ENCODE assay signal across 29 cellular contexts in the genomic region with DNA sequence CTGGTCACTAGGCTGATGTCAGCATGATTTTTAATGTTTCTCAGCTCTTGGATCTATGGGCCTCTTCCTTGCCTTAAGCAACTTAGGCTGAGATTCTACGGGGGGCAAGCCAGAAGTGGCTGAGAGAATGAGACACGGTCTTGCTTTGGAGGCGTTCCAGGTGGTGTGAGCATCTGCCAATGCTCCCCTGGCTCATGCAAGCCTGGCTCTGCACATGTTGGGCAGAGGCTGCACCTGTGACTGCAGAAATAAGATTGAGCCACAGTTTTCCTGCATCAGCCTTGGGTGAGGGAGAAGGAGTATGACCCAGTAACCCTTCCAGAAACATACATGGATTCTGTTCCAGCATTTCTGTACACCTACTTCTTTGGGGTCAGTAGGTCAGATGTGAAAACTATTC. TPM values are rescaled to one million over a fixed set of nuclear protein-coding genes. Genes with fewer than 3 reads are reported as not detected.
DNase-seq lines count a peak whose midpoint lies in the region; FAIRE-seq and TF ChIP-seq lines count a peak whose summit lies in the region.
"Had no signal": no experiment of that assay in that cellular context is flagged by ENCODE, and none has a peak within 500 bp of the region (broad histone marks: within the 10 kb centered on the region; RNA-seq: fewer than 3 reads in every experiment).

No MANE protein-coding gene starts in this region.

- no peaks in the 10 kb centered on the region for H3K9me3 Mint-ChIP-seq in activated CD4-positive, alpha-beta memory T cell treated with anti-CD3 and anti-CD28 coated beads for 36 hours
- H3K9me3 Mint-ChIP-seq: GM23338 had no signal

- POLR2A ChIA-PET in activated CD4-positive, alpha-beta memory T cell treated with anti-CD3 and anti-CD28 coated beads for 36 hours (lab: Charles Lee): no interaction called here

- CTCF ChIA-PET in activated CD4-positive, alpha-beta memory T cell treated with anti-CD3 and anti-CD28 coated beads for 36 hours (lab: Charles Lee): no interaction called here

- H3K36me3 ChIP-seq in bronchial epithelial cell (ENCODE audit: control insufficient read depth, insufficient read depth, low read length) (no peaks in the 10 kb centered on the region), sigmoid colon (no peaks in the 10 kb centered on the region)
- H3K36me3 ChIP-seq: BE2C had no signal

- 55 to 72% methylated on average over 3 of the region's 3 CpGs for WGBS in sigmoid colon, 2 donors

- H3K4me3 ChIP-seq in bronchial epithelial cell (ENCODE audit: low read depth, low read length) (no peak overlapping the region), sigmoid colon (no peak overlapping the region)
- H3K4me3 ChIP-seq: GM12878, GM23338 had no signal

- H3K9me3 ChIP-seq in sigmoid colon: no peaks in the 10 kb centered on the region
- H3K9me3 ChIP-seq: BE2C had no signal

- H3K27me3 Mint-ChIP-seq in activated CD4-positive, alpha-beta memory T cell treated with anti-CD3 and anti-CD28 coated beads for 36 hours: peaks cover 12% of the 10 kb centered on the region

- H3K27ac ChIP-seq in sigmoid colon: peak overlapping the region in 1 of 4 donors; percentile 71

- no peak for TF ChIP-seq CTCF in bronchial epithelial cell (IDR thresholded peaks at IDR 0.05; ENCODE audit: insufficient read depth, low read length, severe bottlenecking)
- no peak for TF ChIP-seq CTCF in sigmoid colon (IDR thresholded peaks at IDR 0.05)

- H3K4me1 Mint-ChIP-seq in activated CD4-positive, alpha-beta memory T cell treated with anti-CD3 and anti-CD28 coated beads for 36 hours (ENCODE audit: low read depth): no peaks in the 10 kb centered on the region

- TF ChIP-seq EP300 in sigmoid colon (IDR thresholded peaks at IDR 0.05): no peak

- TF ChIP-seq POLR2A in sigmoid colon (IDR thresholded peaks at IDR 0.05) (no peak), erythroblast (IDR thresholded peaks at IDR 0.05; ENCODE audit: low read length) (no peak)

- H3K4me1 ChIP-seq in sigmoid colon: peaks cover 0 to 27% (median 10%) of the 10 kb centered on the region in 4 donors
- H3K4me1 ChIP-seq: BE2C had no signal

- H3K27me3 ChIP-seq in bronchial epithelial cell (ENCODE audit: control insufficient read depth, insufficient read depth, low read length) (peaks cover 1% of the 10 kb centered on the region), sigmoid colon (no peaks in the 10 kb centered on the region)

- H3K27ac Mint-ChIP-seq in activated CD4-positive, alpha-beta memory T cell treated with anti-CD3 and anti-CD28 coated beads for 36 hours: no peak overlapping the region
- H3K27ac Mint-ChIP-seq: GM23338 had no signal

- peak; percentile 23 for DNase-seq in NCI-H1105 treated with DMSO at 0.1 percent for 48 hours (lab: John Stamatoyannopoulos, UW)
- no peak for DNase-seq in NCI-H1105 (lab: John Stamatoyannopoulos, UW)
- peak; percentile 22 for DNase-seq in DMS79 (lab: John Stamatoyannopoulos, UW)
- no peak for DNase-seq in bronchial epithelial cell (ENCODE audit: low read depth)
- peak; percentile 17 for DNase-seq in sigmoid colon
- DNase-seq in activated CD4-positive, alpha-beta memory T cell treated with anti-CD3 and anti-CD28 coated beads for 36 hours: no peak
- DNase-seq in stimulated activated CD4-positive, alpha-beta T cell treated with anti-CD3 and anti-CD28 coated beads, Interleukin-2, amount 100 ng/mL, for 24 hours: no peak
- DNase-seq in erythroblast (lab: John Stamatoyannopoulos, UW): no peak
- DNase-seq: 8988T, ACHN, BE2C, Calu3, DMS53, EL, GDM1, HCEC 1CT, KBM-7, MV-4-11, NCI-H1417 treated with DMSO at 0.1 percent for 48 hours, NCI-H1694 treated with DMSO at 0.1 percent for 48 hours, NCI-H2081, NCI-H446, NCI-H524 treated with DMSO at 0.1 percent for 48 hours, NCI-H774, SHP77 treated with DMSO at 0.1 percent for 48 hours had no signal

- intact Hi-C loops in sigmoid colon (cut with DNase I): no loop called here
- intact Hi-C loops in activated CD4-positive, alpha-beta memory T cell treated with anti-CD3 and anti-CD28 coated beads for 36 hours (cut with micrococcal nuclease): no loop called here

- no peak overlapping the region for H3K4me3 Mint-ChIP-seq in activated CD4-positive, alpha-beta memory T cell treated with anti-CD3 and anti-CD28 coated beads for 36 hours
- H3K4me3 Mint-ChIP-seq: GM23338 had no signal

- FAIRE-seq in bronchial epithelial cell (lab: Jason Lieb, UNC): peak; percentile 18
- FAIRE-seq: GM12878 had no signal

- no peaks in the 10 kb centered on the region for H3K36me3 Mint-ChIP-seq in activated CD4-positive, alpha-beta memory T cell treated with anti-CD3 and anti-CD28 coated beads for 36 hours

RNA-seq across cellular contexts. Expression of a gene that starts 41.9 kb away (rescaled TPM):
- not detected in 2 replicates for total RNA-seq in bronchial epithelial cell
- not detected for total RNA-seq in sigmoid colon
- not detected for polyA plus RNA-seq in sigmoid colon
- not detected for total RNA-seq in activated CD4-positive, alpha-beta memory T cell treated with anti-CD3 and anti-CD28 coated beads for 36 hours
- total RNA-seq: Calu3, GM12878, GM23338, LHCN-M2, MCF 10A had no signal
- polyA plus RNA-seq: GM12878, GM23338 had no signal

Comparison
In these comparisons a context has a peak if more than half of its experiments do, and no peak if none do; other contexts are left out.
1. DNase-seq: peak in NCI-H1105 treated with DMSO at 0.1 percent for 48 hours (single experiment), DMS79 (single experiment) and sigmoid colon (single experiment); none in NCI-H1105 (single experiment), bronchial epithelial cell (single experiment), activated CD4-positive, alpha-beta memory T cell treated with anti-CD3 and anti-CD28 coated beads for 36 hours (single experiment), stimulated activated CD4-positive, alpha-beta T cell treated with anti-CD3 and anti-CD28 coated beads, Interleukin-2, amount 100 ng/mL, for 24 hours (0 of 2) and erythroblast (0 of 2).